In genomic region chr2:161592713-161593112, GRCh38 we compare ENCODE assay signal across 33 cellular contexts. TPM values are rescaled to one million over a fixed set of nuclear protein-coding genes. Genes with fewer than 3 reads are reported as not detected.
"Had no signal": no experiment of that assay in that cellular context is flagged by ENCODE, and none has a peak within 500 bp of the region (broad histone marks: within the 10 kb centered on the region; RNA-seq: fewer than 3 reads in every experiment).

No MANE protein-coding gene starts in this region.

- H3K27ac ChIP-seq: adrenal gland, body of pancreas, brain microvascular endothelial cell, breast epithelium, VCaP had no signal

- H3K27me3 Mint-ChIP-seq: activated B cell treated with CpG ODN at 0.5 μM for 24 hours had no signal

- H3K4me3 ChIP-seq: adrenal gland, body of pancreas, breast epithelium had no signal

- H3K4me3 Mint-ChIP-seq: activated B cell treated with CpG ODN at 0.5 μM for 24 hours; activated CD4-positive, alpha-beta T cell treated with anti-CD3 and anti-CD28 coated beads, Interleukin-2, amount 10 ng/mL, durations not matched to agents 24 days and 14 days; activated CD8-positive, alpha-beta T cell treated with anti-CD3 and anti-CD28 coated beads for 36 hours; activated naive CD4-positive, alpha-beta T cell treated with anti-CD3 and anti-CD28 coated beads for 36 hours; activated T-cell treated with anti-CD3 and anti-CD28 coated beads, Interleukin-2, amount 50 U/mL, for 4 hours; activated T-cell treated with anti-CD3 and anti-CD28 coated beads, Interleukin-2, amount 50 U/mL, for 72 hours; activated T-helper 1 cell treated with anti-CD3 and anti-CD28 coated beads, Interleukin-12 subunit alpha, Interleukin-12 subunit beta, Interleukin-2, Interleukin-4 antibody, amounts not matched to agents 30 ng/mL and 10 ng/mL and 1 ng/mL, durations not matched to agents 14 hours and 24 hours and 36 hours; activated T-helper 17 cell treated with anti-CD3 and anti-CD28 coated beads, Interleukin-2, amount 50 U/mL, for 72 hours; T-cell; T-helper 2 cell treated with Interferon-gamma antibody and Interleukin-4, amounts not matched to agents 5 μg/mL and 100 μg/mL, for 36 hours had no signal

- H3K36me3 ChIP-seq: adrenal gland, brain microvascular endothelial cell, breast epithelium had no signal

- DNase-seq: activated B cell treated with CpG ODN at 0.5 μM for 24 hours; activated CD4-positive, alpha-beta T cell treated with anti-CD3 and anti-CD28 coated beads for 4 hours; activated CD4-positive, alpha-beta T cell treated with anti-CD3 and anti-CD28 coated beads, Interleukin-2, amount 10 ng/mL, durations not matched to agents 24 days and 14 days; activated CD4-positive, alpha-beta T cell treated with anti-CD3 and anti-CD28 coated beads, Interleukin-2, amount 50 U/mL, for 1 hour; activated CD4-positive, alpha-beta T cell treated with anti-CD3 and anti-CD28 coated beads, Interleukin-2, amount 50 U/mL, for 4 hours; activated CD4-positive, CD25-positive, alpha-beta regulatory T cell treated with anti-CD3 and anti-CD28 coated beads, Interleukin-2, amount 50 U/mL, for 72 hours; activated CD8-positive, alpha-beta memory T cell treated with anti-CD3 and anti-CD28 coated beads, Interleukin-2, amount 50 U/mL, for 4 hours; activated CD8-positive, alpha-beta T cell treated with anti-CD3 and anti-CD28 coated beads for 36 hours; activated effector memory CD4-positive, alpha-beta T cell treated with anti-CD3 and anti-CD28 coated beads, Interleukin-2, amount 50 U/mL, for 16 hours; activated gamma-delta T cell treated with Interleukin-2 at 50 U/mL for 16 hours; activated naive CD4-positive, alpha-beta T cell; activated naive CD4-positive, alpha-beta T cell treated with anti-CD3 and anti-CD28 coated beads for 36 hours; activated naive CD4-positive, alpha-beta T cell treated with anti-CD3 and anti-CD28 coated beads, Interleukin-2, amount 50 U/mL, for 16 hours; activated T-cell treated with anti-CD3 and anti-CD28 coated beads for 4 hours; activated T-cell treated with anti-CD3 and anti-CD28 coated beads, Interleukin-2, amount 50 U/mL, for 1 hour; activated T-cell treated with anti-CD3 and anti-CD28 coated beads, Interleukin-2, amount 50 U/mL, for 4 hours; activated T-cell treated with anti-CD3 and anti-CD28 coated beads, Interleukin-2, amount 50 U/mL, for 72 hours; adrenal gland; amniotic stem cell; aorta; body of pancreas; brain microvascular endothelial cell; central memory CD4-positive, alpha-beta T cell; T-cell; T-helper 9 cell had no signal

- H3K9me3 ChIP-seq: adrenal gland, body of pancreas, breast epithelium had no signal

- H3K27ac Mint-ChIP-seq: activated B cell treated with CpG ODN at 0.5 μM for 24 hours; activated CD4-positive, alpha-beta T cell treated with anti-CD3 and anti-CD28 coated beads, Interleukin-2, amount 10 ng/mL, durations not matched to agents 24 days and 14 days; activated CD8-positive, alpha-beta T cell treated with anti-CD3 and anti-CD28 coated beads for 36 hours; activated naive CD4-positive, alpha-beta T cell treated with anti-CD3 and anti-CD28 coated beads for 36 hours; activated naive CD4-positive, alpha-beta T cell treated with anti-CD3 and anti-CD28 coated beads, Interleukin-2, amount 50 U/mL, for 72 hours; activated T-cell treated with anti-CD3 and anti-CD28 coated beads, Interleukin-2, amount 50 U/mL, for 72 hours; activated T-helper 1 cell treated with anti-CD3 and anti-CD28 coated beads, Interleukin-12 subunit alpha, Interleukin-12 subunit beta, Interleukin-2, Interleukin-4 antibody, amounts not matched to agents 30 ng/mL and 10 ng/mL and 1 ng/mL, durations not matched to agents 14 hours and 24 hours and 36 hours; activated T-helper 17 cell treated with anti-CD3 and anti-CD28 coated beads, Interleukin-2, amount 50 U/mL, for 72 hours; T-cell; T-helper 2 cell treated with Interferon-gamma antibody and Interleukin-4, amounts not matched to agents 5 μg/mL and 100 μg/mL, for 36 hours had no signal

- H3K36me3 Mint-ChIP-seq: activated naive CD4-positive, alpha-beta T cell treated with anti-CD3 and anti-CD28 coated beads, Interleukin-2, amount 50 U/mL, for 72 hours; T-cell had no signal

- H3K4me1 Mint-ChIP-seq: activated B cell treated with CpG ODN at 0.5 μM for 24 hours had no signal

- H3K4me1 ChIP-seq: adrenal gland, body of pancreas, breast epithelium had no signal

- H3K27me3 ChIP-seq: adrenal gland, body of pancreas, brain microvascular endothelial cell, breast epithelium had no signal

- H3K9me3 Mint-ChIP-seq: activated B cell treated with CpG ODN at 0.5 μM for 24 hours; activated CD4-positive, alpha-beta T cell treated with anti-CD3 and anti-CD28 coated beads, Interleukin-2, amount 10 ng/mL, durations not matched to agents 24 days and 14 days; activated CD8-positive, alpha-beta T cell treated with anti-CD3 and anti-CD28 coated beads for 36 hours; activated naive CD4-positive, alpha-beta T cell treated with anti-CD3 and anti-CD28 coated beads, Interleukin-2, amount 50 U/mL, for 72 hours; activated T-cell treated with anti-CD3 and anti-CD28 coated beads, Interleukin-2, amount 50 U/mL, for 4 hours; activated T-cell treated with anti-CD3 and anti-CD28 coated beads, Interleukin-2, amount 50 U/mL, for 72 hours; activated T-helper 1 cell treated with anti-CD3 and anti-CD28 coated beads, Interleukin-12 subunit alpha, Interleukin-12 subunit beta, Interleukin-2, Interleukin-4 antibody, amounts not matched to agents 30 ng/mL and 10 ng/mL and 1 ng/mL, durations not matched to agents 14 hours and 24 hours and 36 hours; activated T-helper 17 cell treated with anti-CD3 and anti-CD28 coated beads, Interleukin-2, amount 50 U/mL, for 72 hours; T-cell; T-helper 2 cell treated with Interferon-gamma antibody and Interleukin-4, amounts not matched to agents 5 μg/mL and 100 μg/mL, for 36 hours had no signal

- ATAC-seq: activated CD8-positive, alpha-beta T cell treated with anti-CD3 and anti-CD28 coated beads for 36 hours; activated naive CD4-positive, alpha-beta T cell treated with anti-CD3 and anti-CD28 coated beads, Interleukin-2, amount 50 U/mL, for 72 hours; activated T-cell treated with anti-CD3 and anti-CD28 coated beads, Interleukin-2, amount 50 U/mL, for 4 hours; activated T-cell treated with anti-CD3 and anti-CD28 coated beads, Interleukin-2, amount 50 U/mL, for 72 hours; activated T-helper 17 cell treated with anti-CD3 and anti-CD28 coated beads, Interleukin-2, amount 50 U/mL, for 72 hours; body of pancreas; T-cell had no signal

RNA-seq across cellular contexts. Expression of gene SLC4A10, which starts 31.5 kb away (rescaled TPM):
- total RNA-seq: activated B cell treated with CpG ODN at 0.5 μM for 24 hours, astrocyte, cardiac septum had no signal
